25 cellular contexts compared by ENCODE assay signal in the genomic region with DNA sequence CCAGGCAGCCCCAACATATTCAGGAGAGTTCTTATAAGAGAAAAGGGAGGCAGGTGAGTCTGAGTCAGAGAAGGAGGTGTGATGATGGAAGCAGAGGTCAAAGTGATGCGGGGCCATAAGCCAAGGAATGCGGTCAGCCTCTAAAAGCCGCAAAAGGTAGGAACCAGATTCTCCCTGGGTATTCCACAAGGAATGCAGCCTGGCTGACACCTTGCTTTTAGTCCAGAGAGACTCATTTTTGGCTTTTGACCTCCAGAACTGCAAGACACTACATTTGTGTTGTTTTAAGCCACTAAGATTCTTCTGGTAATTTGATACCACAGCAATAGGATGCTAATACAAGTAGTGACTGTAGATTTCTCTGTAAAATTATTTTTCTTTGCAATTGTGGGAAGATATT.
"Had no signal": no experiment of that assay in that cellular context is flagged by ENCODE, and none has a peak within 500 bp of the region (broad histone marks: within the 10 kb centered on the region; RNA-seq: fewer than 3 reads in every experiment).

No MANE protein-coding gene starts in this region.

- ATAC-seq: activated CD8-positive, alpha-beta T cell treated with anti-CD3 and anti-CD28 coated beads, Interleukin-2, amount 10 ng/mL, durations not matched to agents 7 days and 5 days; body of pancreas; gastroesophageal sphincter; left colon; lower lobe of right lung; naive thymus-derived CD4-positive, alpha-beta T cell had no signal

- H3K4me1 ChIP-seq: body of pancreas, gastroesophageal sphincter, lower lobe of right lung, neural progenitor cell, sigmoid colon had no signal

- H3K36me3 ChIP-seq: gastroesophageal sphincter, lower lobe of right lung, neural progenitor cell, sigmoid colon, thoracic aorta, upper lobe of left lung had no signal

- DNase-seq: activated CD4-positive, alpha-beta T cell treated with anti-CD3 and anti-CD28 coated beads for 1 hour; activated CD4-positive, alpha-beta T cell treated with anti-CD3 and anti-CD28 coated beads, Interleukin-2, amount 50 U/mL, for 1 hour; activated CD8-positive, alpha-beta T cell treated with anti-CD3 and anti-CD28 coated beads, Interleukin-2, amount 10 ng/mL, durations not matched to agents 7 days and 5 days; activated naive CD4-positive, alpha-beta T cell treated with Interleukin-2 at 50 U/mL for 16 hours; activated naive CD8-positive, alpha-beta T cell treated with anti-CD3 and anti-CD28 coated beads for 36 hours; amniotic stem cell; body of pancreas; caudate nucleus; dermis blood vessel endothelial cell; effector memory CD4-positive, alpha-beta T cell; head of caudate nucleus; hypothalamus; left colon; lower lobe of right lung; naive thymus-derived CD4-positive, alpha-beta T cell; retina; sigmoid colon; stimulated activated CD4-positive, alpha-beta T cell treated with anti-CD3 and anti-CD28 coated beads, Interleukin-2, amount 100 ng/mL, for 48 hours; stimulated activated naive CD4-positive, alpha-beta T cell treated with Interleukin-2 at 50 U/mL for 16 hours; T-helper 1 cell; upper lobe of left lung had no signal

- H3K9me3 ChIP-seq: body of pancreas, gastroesophageal sphincter, lower lobe of right lung, sigmoid colon, thoracic aorta, upper lobe of left lung had no signal

- H2AFZ ChIP-seq: neural progenitor cell had no signal

- H3K4me3 ChIP-seq: body of pancreas, gastroesophageal sphincter, lower lobe of right lung, neural progenitor cell, sigmoid colon, smooth muscle cell, thoracic aorta, upper lobe of left lung had no signal

- H3K27ac ChIP-seq: body of pancreas, gastroesophageal sphincter, lower lobe of right lung, neural progenitor cell, sigmoid colon, thoracic aorta, upper lobe of left lung had no signal

- H3K4me2 ChIP-seq: neural progenitor cell, smooth muscle cell had no signal

- H3K9ac ChIP-seq: neural progenitor cell had no signal

- H3K27me3 ChIP-seq: body of pancreas, gastroesophageal sphincter, neural progenitor cell, sigmoid colon, upper lobe of left lung had no signal
